ENCODE assay signal across 13 cellular contexts in the genomic region with DNA sequence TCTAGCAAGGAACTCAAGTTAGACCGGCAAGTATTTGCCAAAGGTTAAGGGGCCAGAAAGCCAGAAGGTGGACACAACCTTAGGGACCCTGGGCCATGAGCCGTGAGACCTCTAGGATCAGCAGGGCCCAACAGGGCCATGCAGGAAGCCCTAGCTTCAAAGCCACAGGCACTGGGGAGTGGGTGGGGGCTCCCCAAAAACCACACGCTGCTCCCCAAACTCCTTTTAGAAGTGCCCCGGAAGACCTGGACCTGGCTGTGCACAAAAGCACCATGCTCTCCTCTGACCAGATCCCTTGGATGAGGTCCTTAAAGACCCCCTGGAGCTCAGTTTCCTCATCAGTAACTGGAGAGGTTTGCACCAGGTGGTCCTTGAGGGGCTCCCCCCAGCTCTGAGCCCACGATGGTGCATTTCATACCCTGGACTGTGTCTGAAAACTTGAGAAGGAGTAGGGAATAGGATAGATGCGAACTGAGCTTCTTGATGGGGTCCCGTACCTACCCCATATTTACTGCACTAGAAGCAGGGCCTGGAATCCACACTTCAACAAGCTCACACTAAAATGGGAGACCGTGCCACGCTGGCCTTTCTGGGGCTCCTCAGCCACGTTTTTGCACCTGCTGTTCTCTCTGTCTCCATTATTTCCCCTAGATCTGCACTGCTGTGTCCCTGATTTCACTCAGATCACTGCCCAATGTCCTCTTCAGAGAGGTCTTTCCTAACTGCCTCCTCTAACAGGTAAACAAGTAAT. TPM values are rescaled to one million over a fixed set of nuclear protein-coding genes. Genes with fewer than 3 reads are reported as not detected.
A peak's percentile ranks its signal among the peaks of the same experiment; 100 is the strongest.
DNase-seq lines count a peak whose midpoint lies in the region; ATAC-seq and TF ChIP-seq lines count a peak whose summit lies in the region.
"Had no signal": no experiment of that assay in that cellular context is flagged by ENCODE, and none has a peak within 500 bp of the region (broad histone marks: within the 10 kb centered on the region; RNA-seq: fewer than 3 reads in every experiment).

No MANE protein-coding gene starts in this region.

- H3K4me1 Mint-ChIP-seq in activated T-helper 1 cell treated with anti-CD3 and anti-CD28 coated beads, Interleukin-12 subunit alpha, Interleukin-12 subunit beta, Interleukin-2, Interleukin-4 antibody, amounts not matched to agents 30 ng/mL and 10 ng/mL and 1 ng/mL, durations not matched to agents 14 hours and 24 hours and 36 hours (ENCODE audit: low read depth): peaks cover 42% of the 10 kb centered on the region

- H3K9me3 Mint-ChIP-seq in activated T-helper 1 cell treated with anti-CD3 and anti-CD28 coated beads, Interleukin-12 subunit alpha, Interleukin-12 subunit beta, Interleukin-2, Interleukin-4 antibody, amounts not matched to agents 30 ng/mL and 10 ng/mL and 1 ng/mL, durations not matched to agents 14 hours and 24 hours and 36 hours: no peaks in the 10 kb centered on the region
- H3K9me3 Mint-ChIP-seq: GM23338 had no signal

- H3K27ac ChIP-seq in vagina: peak overlapping the region; percentile 58
- H3K27ac ChIP-seq: SK-N-MC had no signal

- H3K27me3 ChIP-seq in mononuclear cell (ENCODE audit: insufficient read depth, low read length): no peaks in the 10 kb centered on the region
- H3K27me3 ChIP-seq in vagina: no peaks in the 10 kb centered on the region

- intact Hi-C loops in activated T-helper 1 cell treated with anti-CD3 and anti-CD28 coated beads, Interleukin-12 subunit alpha, Interleukin-12 subunit beta, Interleukin-2, Interleukin-4 antibody, amounts not matched to agents 30 ng/mL and 10 ng/mL and 1 ng/mL, durations not matched to agents 14 hours and 24 hours and 36 hours (cut with micrococcal nuclease): loop anchor here (5.0 to 10.0 kb wide), 2 partner anchors 529 to 974 kb away; a partner anchor contains a TSS
- intact Hi-C loops in vagina (cut with DNase I): no loop called here

- TF ChIP-seq POLR2A in vagina (IDR thresholded peaks at IDR 0.05): no peak

- DNase-seq in stimulated activated CD4-positive, alpha-beta T cell treated with anti-CD3 and anti-CD28 coated beads, Interleukin-15, amount 100 ng/mL, for 24 hours: peak; percentile 51
- DNase-seq in stimulated activated CD4-positive, alpha-beta T cell treated with anti-CD3 and anti-CD28 coated beads, Interleukin-4, amount 100 ng/mL, for 1 hour: no peak
- DNase-seq in activated T-helper 1 cell treated with anti-CD3 and anti-CD28 coated beads, Interleukin-12 subunit alpha, Interleukin-12 subunit beta, Interleukin-2, Interleukin-4 antibody, amounts not matched to agents 30 ng/mL and 10 ng/mL and 1 ng/mL, durations not matched to agents 14 hours and 24 hours and 36 hours (ENCODE audit: low spot score): peak; percentile 50
- DNase-seq in vagina (ENCODE audit: extremely low spot score in 2 of 2): no peak
- DNase-seq: NCI-H2171 treated with DMSO at 0.1 percent for 48 hours had no signal

- H3K4me3 ChIP-seq in mononuclear cell (ENCODE audit: low read length): peak overlapping the region; percentile 50
- peak overlapping the region in 1 of 2 donors; percentile 42 for H3K4me3 ChIP-seq in vagina
- H3K4me3 ChIP-seq: GM23338, lung, SK-N-MC, smooth muscle cell had no signal

- peaks cover 3% of the 10 kb centered on the region for H3K36me3 Mint-ChIP-seq in activated T-helper 1 cell treated with anti-CD3 and anti-CD28 coated beads, Interleukin-12 subunit alpha, Interleukin-12 subunit beta, Interleukin-2, Interleukin-4 antibody, amounts not matched to agents 30 ng/mL and 10 ng/mL and 1 ng/mL, durations not matched to agents 14 hours and 24 hours and 36 hours (ENCODE audit: low read depth)

- TF ChIP-seq CTCF in vagina (IDR thresholded peaks at IDR 0.05): no peak

- no peaks in the 10 kb centered on the region for H3K27me3 Mint-ChIP-seq in activated T-helper 1 cell treated with anti-CD3 and anti-CD28 coated beads, Interleukin-12 subunit alpha, Interleukin-12 subunit beta, Interleukin-2, Interleukin-4 antibody, amounts not matched to agents 30 ng/mL and 10 ng/mL and 1 ng/mL, durations not matched to agents 14 hours and 24 hours and 36 hours (ENCODE audit: insufficient read depth)

- H3K9me3 ChIP-seq in mononuclear cell (ENCODE audit: low read depth, low read length) (no peaks in the 10 kb centered on the region), vagina (no peaks in the 10 kb centered on the region)

- H3K4me1 ChIP-seq in mononuclear cell (ENCODE audit: insufficient read depth, low read length): peaks cover 35% of the 10 kb centered on the region
- peaks cover 18% of the 10 kb centered on the region for H3K4me1 ChIP-seq in vagina

- peak overlapping the region; percentile 95 for H3K27ac Mint-ChIP-seq in activated T-helper 1 cell treated with anti-CD3 and anti-CD28 coated beads, Interleukin-12 subunit alpha, Interleukin-12 subunit beta, Interleukin-2, Interleukin-4 antibody, amounts not matched to agents 30 ng/mL and 10 ng/mL and 1 ng/mL, durations not matched to agents 14 hours and 24 hours and 36 hours
- H3K27ac Mint-ChIP-seq: GM23338 had no signal

- H3K4me3 Mint-ChIP-seq in activated T-helper 1 cell treated with anti-CD3 and anti-CD28 coated beads, Interleukin-12 subunit alpha, Interleukin-12 subunit beta, Interleukin-2, Interleukin-4 antibody, amounts not matched to agents 30 ng/mL and 10 ng/mL and 1 ng/mL, durations not matched to agents 14 hours and 24 hours and 36 hours: peak overlapping the region; percentile 92
- H3K4me3 Mint-ChIP-seq: GM23338 had no signal

- ATAC-seq in GM19324 (IDR thresholded peaks at IDR 0.05; ENCODE audit: low FRiP score, unreplicated experiment) (no peak), HG03175 (IDR thresholded peaks at IDR 0.05; ENCODE audit: unreplicated experiment) (no peak), GM21367 (IDR thresholded peaks at IDR 0.05; ENCODE audit: unreplicated experiment) (no peak)
- ATAC-seq: GM23338 had no signal

- no peaks in the 10 kb centered on the region for H3K36me3 ChIP-seq in vagina

RNA-seq across cellular contexts. Expression of a gene that starts 40.6 kb away (rescaled TPM):
- 176 TPM in 2 replicates for total RNA-seq in activated T-helper 1 cell treated with anti-CD3 and anti-CD28 coated beads, Interleukin-12 subunit alpha, Interleukin-12 subunit beta, Interleukin-2, Interleukin-4 antibody, amounts not matched to agents 30 ng/mL and 10 ng/mL and 1 ng/mL, durations not matched to agents 14 hours and 24 hours and 36 hours
- total RNA-seq in mononuclear cell: 61.4 TPM
- 41.5 TPM for total RNA-seq in vagina

Comparison
In these comparisons a context has a peak if more than half of its experiments do, and no peak if none do; other contexts are left out.
1. DNase-seq: peak in stimulated activated CD4-positive, alpha-beta T cell treated with anti-CD3 and anti-CD28 coated beads, Interleukin-15, amount 100 ng/mL, for 24 hours (single experiment) and activated T-helper 1 cell treated with anti-CD3 and anti-CD28 coated beads, Interleukin-12 subunit alpha, Interleukin-12 subunit beta, Interleukin-2, Interleukin-4 antibody, amounts not matched to agents 30 ng/mL and 10 ng/mL and 1 ng/mL, durations not matched to agents 14 hours and 24 hours and 36 hours (single experiment); none in stimulated activated CD4-positive, alpha-beta T cell treated with anti-CD3 and anti-CD28 coated beads, Interleukin-4, amount 100 ng/mL, for 1 hour (single experiment) and vagina (0 of 2).